ENCODE assay signal across 27 cellular contexts in genomic region chr1:18192974-18193373, GRCh38.
"Had no signal": no experiment of that assay in that cellular context is flagged by ENCODE, and none has a peak within 500 bp of the region (broad histone marks: within the 10 kb centered on the region; RNA-seq: fewer than 3 reads in every experiment).

No MANE protein-coding gene starts in this region.

- H3K27ac Mint-ChIP-seq: activated B cell treated with CpG ODN at 0.5 μM for 24 hours; activated CD4-positive, alpha-beta T cell treated with anti-CD3 and anti-CD28 coated beads for 36 hours; activated naive CD8-positive, alpha-beta T cell; activated T-helper 2 cell treated with anti-CD3 and anti-CD28 coated beads, Interferon-gamma antibody, Interleukin-2, Interleukin-4, amounts not matched to agents 10 μg/mL and 5 μg/mL and 100 μg/mL, durations not matched to agents 14 hours and 24 hours and 36 hours; endodermal cell; memory B cell; stimulated activated effector memory CD8-positive, alpha-beta T cell treated with anti-CD3 and anti-CD28 coated beads, Interleukin-12 subunit alpha, Interleukin-12 subunit beta, amount 100 ng/mL, for 72 hours; T-cell; T-helper 2 cell treated with Interferon-gamma antibody and Interleukin-4, amounts not matched to agents 5 μg/mL and 100 μg/mL, for 36 hours had no signal

- H3K4me1 ChIP-seq: esophagus squamous epithelium, gastrocnemius medialis, right lobe of liver, upper lobe of left lung had no signal

- ATAC-seq: activated CD4-positive, alpha-beta T cell treated with anti-CD3 and anti-CD28 coated beads for 36 hours; activated T-cell treated with anti-CD3 and anti-CD28 coated beads, Interleukin-2, amount 50 U/mL, for 4 hours; gastrocnemius medialis; left ventricle myocardium superior; mucosa of descending colon; right lobe of liver; stimulated activated effector memory CD8-positive, alpha-beta T cell treated with anti-CD3 and anti-CD28 coated beads, Interleukin-12 subunit alpha, Interleukin-12 subunit beta, amount 100 ng/mL, for 72 hours; T-cell had no signal

- H3K27me3 ChIP-seq: right lobe of liver, upper lobe of left lung had no signal

- H3K4me3 Mint-ChIP-seq: activated B cell treated with CpG ODN at 0.5 μM for 24 hours; activated CD4-positive, alpha-beta T cell treated with anti-CD3 and anti-CD28 coated beads for 36 hours; activated naive CD8-positive, alpha-beta T cell; activated T-cell treated with anti-CD3 and anti-CD28 coated beads, Interleukin-2, amount 50 U/mL, for 4 hours; endodermal cell; memory B cell; stimulated activated effector memory CD8-positive, alpha-beta T cell treated with anti-CD3 and anti-CD28 coated beads, Interleukin-12 subunit alpha, Interleukin-12 subunit beta, amount 100 ng/mL, for 72 hours; T-cell; T-helper 2 cell treated with Interferon-gamma antibody and Interleukin-4, amounts not matched to agents 5 μg/mL and 100 μg/mL, for 36 hours had no signal

- H3K4me3 ChIP-seq: cardiac muscle cell, esophagus squamous epithelium, gastrocnemius medialis, mucosa of descending colon, right lobe of liver, skin epidermis, upper lobe of left lung had no signal

- H3K36me3 ChIP-seq: cardiac muscle cell, esophagus squamous epithelium, gastrocnemius medialis, right lobe of liver, upper lobe of left lung had no signal

- DNase-seq: activated B cell treated with CpG ODN at 0.5 μM for 24 hours; activated CD4-positive, alpha-beta T cell treated with anti-CD3 and anti-CD28 coated beads for 36 hours; activated CD4-positive, alpha-beta T cell treated with anti-CD3 and anti-CD28 coated beads, Interleukin-2, amount 50 U/mL, for 48 hours; activated CD8-positive, alpha-beta memory T cell treated with anti-CD3 and anti-CD28 coated beads, Interleukin-2, amount 50 U/mL, for 48 hours; activated naive CD4-positive, alpha-beta T cell; activated T-cell treated with anti-CD3 and anti-CD28 coated beads, Interleukin-2, amount 50 U/mL, for 4 hours; cortex of kidney; endodermal cell; esophagus squamous epithelium; gastrocnemius medialis; hippocampal formation; left ventricle myocardium superior; mucosa of descending colon; occipital lobe; posterior cingulate gyrus; right lobe of liver; stimulated activated CD4-positive, alpha-beta T cell treated with anti-CD3 and anti-CD28 coated beads, Interleukin-1b, Interleukin-23, amount 100 ng/mL, for 48 hours; T-cell; upper lobe of left lung had no signal

- H3K4me1 Mint-ChIP-seq: activated B cell treated with CpG ODN at 0.5 μM for 24 hours; activated CD4-positive, alpha-beta T cell treated with anti-CD3 and anti-CD28 coated beads for 36 hours; memory B cell; stimulated activated effector memory CD8-positive, alpha-beta T cell treated with anti-CD3 and anti-CD28 coated beads, Interleukin-12 subunit alpha, Interleukin-12 subunit beta, amount 100 ng/mL, for 72 hours; T-cell had no signal

- H3K9me3 Mint-ChIP-seq: activated B cell treated with CpG ODN at 0.5 μM for 24 hours; activated T-cell treated with anti-CD3 and anti-CD28 coated beads, Interleukin-2, amount 50 U/mL, for 4 hours; activated T-helper 2 cell treated with anti-CD3 and anti-CD28 coated beads, Interferon-gamma antibody, Interleukin-2, Interleukin-4, amounts not matched to agents 10 μg/mL and 5 μg/mL and 100 μg/mL, durations not matched to agents 14 hours and 24 hours and 36 hours; endodermal cell; memory B cell; stimulated activated effector memory CD8-positive, alpha-beta T cell treated with anti-CD3 and anti-CD28 coated beads, Interleukin-12 subunit alpha, Interleukin-12 subunit beta, amount 100 ng/mL, for 72 hours; T-cell; T-helper 2 cell treated with Interferon-gamma antibody and Interleukin-4, amounts not matched to agents 5 μg/mL and 100 μg/mL, for 36 hours had no signal

- H3K27ac ChIP-seq: cardiac muscle cell, esophagus squamous epithelium, gastrocnemius medialis, right lobe of liver, skin epidermis, upper lobe of left lung had no signal

- H3K36me3 Mint-ChIP-seq: activated naive CD8-positive, alpha-beta T cell; memory B cell; stimulated activated effector memory CD8-positive, alpha-beta T cell treated with anti-CD3 and anti-CD28 coated beads, Interleukin-12 subunit alpha, Interleukin-12 subunit beta, amount 100 ng/mL, for 72 hours; T-cell had no signal

- H3K9me3 ChIP-seq: esophagus squamous epithelium, gastrocnemius medialis, mucosa of descending colon, right lobe of liver, upper lobe of left lung had no signal

- FAIRE-seq: TTC549 had no signal
